ENCODE assay signal across 1 cellular context in genomic region chr3:8938021-8938420, GRCh38.
TF ChIP-seq lines count a peak whose summit lies in the region.

No MANE protein-coding gene starts in this region.

TF ChIP-seq in WTC11, 78 proteins besides CTCF, POLR2A, EP300 and RAD21 (continued from another document):
- TF ChIP-seq ZNF281 (CRISPR knock-in tag; IDR thresholded peaks at IDR 0.05), result no peak
- TF ChIP-seq, protein P1, sequence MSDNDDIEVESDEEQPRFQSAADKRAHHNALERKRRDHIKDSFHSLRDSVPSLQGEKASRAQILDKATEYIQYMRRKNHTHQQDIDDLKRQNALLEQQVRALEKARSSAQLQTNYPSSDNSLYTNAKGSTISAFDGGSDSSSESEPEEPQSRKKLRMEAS (CRISPR knock-in tag; IDR thresholded peaks at IDR 0.05), result no peak
- TF ChIP-seq, protein P2, sequence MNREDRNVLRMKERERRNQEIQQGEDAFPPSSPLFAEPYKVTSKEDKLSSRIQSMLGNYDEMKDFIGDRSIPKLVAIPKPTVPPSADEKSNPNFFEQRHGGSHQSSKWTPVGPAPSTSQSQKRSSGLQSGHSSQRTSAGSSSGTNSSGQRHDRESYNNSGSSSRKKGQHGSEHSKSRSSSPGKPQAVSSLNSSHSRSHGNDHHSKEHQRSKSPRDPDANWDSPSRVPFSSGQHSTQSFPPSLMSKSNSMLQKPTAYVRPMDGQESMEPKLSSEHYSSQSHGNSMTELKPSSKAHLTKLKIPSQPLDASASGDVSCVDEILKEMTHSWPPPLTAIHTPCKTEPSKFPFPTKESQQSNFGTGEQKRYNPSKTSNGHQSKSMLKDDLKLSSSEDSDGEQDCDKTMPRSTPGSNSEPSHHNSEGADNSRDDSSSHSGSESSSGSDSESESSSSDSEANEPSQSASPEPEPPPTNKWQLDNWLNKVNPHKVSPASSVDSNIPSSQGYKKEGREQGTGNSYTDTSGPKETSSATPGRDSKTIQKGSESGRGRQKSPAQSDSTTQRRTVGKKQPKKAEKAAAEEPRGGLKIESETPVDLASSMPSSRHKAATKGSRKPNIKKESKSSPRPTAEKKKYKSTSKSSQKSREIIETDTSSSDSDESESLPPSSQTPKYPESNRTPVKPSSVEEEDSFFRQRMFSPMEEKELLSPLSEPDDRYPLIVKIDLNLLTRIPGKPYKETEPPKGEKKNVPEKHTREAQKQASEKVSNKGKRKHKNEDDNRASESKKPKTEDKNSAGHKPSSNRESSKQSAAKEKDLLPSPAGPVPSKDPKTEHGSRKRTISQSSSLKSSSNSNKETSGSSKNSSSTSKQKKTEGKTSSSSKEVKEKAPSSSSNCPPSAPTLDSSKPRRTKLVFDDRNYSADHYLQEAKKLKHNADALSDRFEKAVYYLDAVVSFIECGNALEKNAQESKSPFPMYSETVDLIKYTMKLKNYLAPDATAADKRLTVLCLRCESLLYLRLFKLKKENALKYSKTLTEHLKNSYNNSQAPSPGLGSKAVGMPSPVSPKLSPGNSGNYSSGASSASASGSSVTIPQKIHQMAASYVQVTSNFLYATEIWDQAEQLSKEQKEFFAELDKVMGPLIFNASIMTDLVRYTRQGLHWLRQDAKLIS (CRISPR knock-in tag; IDR thresholded peaks at IDR 0.05; ENCODE audit: borderline replicate concordance), result no peak
